12 cellular contexts compared by ENCODE assay signal in the genomic region with DNA sequence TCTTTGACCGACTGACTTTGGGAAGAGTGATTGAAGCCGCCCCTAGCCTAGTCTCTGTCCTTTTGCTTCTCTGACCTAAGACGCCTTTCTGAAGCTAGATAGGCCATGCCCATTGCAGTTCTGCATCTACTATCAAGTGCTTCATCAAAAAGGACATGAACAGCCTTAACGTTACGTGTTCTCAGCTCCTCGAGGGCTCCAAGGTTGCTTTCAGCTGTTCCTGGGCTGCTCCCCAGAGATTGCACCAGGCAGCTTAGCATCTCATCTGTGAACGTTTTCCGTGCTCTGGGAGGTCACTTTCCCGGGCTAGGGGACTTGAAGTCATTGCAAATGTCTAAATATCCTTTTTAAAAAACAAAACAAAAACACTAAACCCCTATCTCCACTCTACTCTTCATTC. TPM values are rescaled to one million over a fixed set of nuclear protein-coding genes. Genes with fewer than 3 reads are reported as not detected.
DNase-seq lines count a peak whose midpoint lies in the region; ATAC-seq and TF ChIP-seq lines count a peak whose summit lies in the region.
"Had no signal": no experiment of that assay in that cellular context is flagged by ENCODE, and none has a peak within 500 bp of the region (broad histone marks: within the 10 kb centered on the region; RNA-seq: fewer than 3 reads in every experiment).

No MANE protein-coding gene starts in this region.

- intact Hi-C loops in heart right ventricle (cut with DNase I) = no loop called here
- intact Hi-C loops in left ventricle myocardium superior (cut with micrococcal nuclease) = no loop called here
- intact Hi-C loops in transverse colon (cut with DNase I; ENCODE audit: low total_unique reads) = no loop called here
- intact Hi-C loops in mucosa of descending colon (cut with DNase I, micrococcal nuclease) = no loop called here

- H3K9me2 ChIP-seq in hepatocyte (replicated peaks; ENCODE audit: insufficient read depth) = no peaks in the 10 kb centered on the region

- H3K4me3 ChIP-seq in heart right ventricle (no peak overlapping the region), hepatocyte (no peak overlapping the region), transverse colon (no peak overlapping the region), suprapubic skin (no peak overlapping the region), mucosa of descending colon (no peak overlapping the region)

- H3K4me3 Mint-ChIP-seq in activated CD8-positive, alpha-beta T cell treated with anti-CD3 and anti-CD28 coated beads, Interleukin-2, amount 10 ng/mL, durations not matched to agents 7 days and 5 days = no peak overlapping the region
- H3K4me3 Mint-ChIP-seq: activated B cell treated with CpG ODN at 0.5 μM for 24 hours had no signal

- peak overlapping the region; percentile 72 for H3K27ac Mint-ChIP-seq in activated CD8-positive, alpha-beta T cell treated with anti-CD3 and anti-CD28 coated beads, Interleukin-2, amount 10 ng/mL, durations not matched to agents 7 days and 5 days
- H3K27ac Mint-ChIP-seq: activated B cell treated with CpG ODN at 0.5 μM for 24 hours had no signal

- no peak overlapping the region for H2AFZ ChIP-seq in hepatocyte
- H2AFZ ChIP-seq: parathyroid adenoma had no signal

- H3K4me1 ChIP-seq in heart right ventricle (peaks cover 18 to 93% (median 61%) of the 10 kb centered on the region in 9 donors), hepatocyte (ENCODE audit: insufficient read depth) (peaks cover 21% of the 10 kb centered on the region), transverse colon (peaks cover 22 to 73% (median 39%) of the 10 kb centered on the region in 4 donors), suprapubic skin (peaks cover 41% of the 10 kb centered on the region), mucosa of descending colon (ENCODE audit: low read depth) (peaks cover 24% of the 10 kb centered on the region)
- H3K4me1 ChIP-seq: parathyroid adenoma had no signal

- CTCF ChIA-PET in activated CD8-positive, alpha-beta T cell treated with anti-CD3 and anti-CD28 coated beads, Interleukin-2, amount 10 ng/mL, durations not matched to agents 7 days and 5 days (lab: Charles Lee) = interaction anchor here (0.7 to 2.8 kb wide), 8 partner anchors 11 to 101 kb away, joined by 3 to 11 read pairs (median 4); no protein-coding TSS in a partner anchor

- TF ChIP-seq CTCF in heart right ventricle (IDR thresholded peaks at IDR 0.05) (no peak), hepatocyte (IDR thresholded peaks at IDR 0.05; ENCODE audit: poor library complexity) (no peak), transverse colon (IDR thresholded peaks at IDR 0.05) (no peak), suprapubic skin (IDR thresholded peaks at IDR 0.05) (no peak), mucosa of descending colon (IDR thresholded peaks at IDR 0.05) (no peak)

- no peaks in the 10 kb centered on the region for H3K27me3 Mint-ChIP-seq in activated CD8-positive, alpha-beta T cell treated with anti-CD3 and anti-CD28 coated beads, Interleukin-2, amount 10 ng/mL, durations not matched to agents 7 days and 5 days (ENCODE audit: low read depth)

- H4K20me1 ChIP-seq in hepatocyte (ENCODE audit: insufficient read depth, poor library complexity, severe bottlenecking) = no peaks in the 10 kb centered on the region

- peaks cover 0 to 5% (median 0%) of the 10 kb centered on the region in 9 donors for H3K36me3 ChIP-seq in heart right ventricle
- H3K36me3 ChIP-seq in hepatocyte (replicated peaks; ENCODE audit: insufficient read depth, low read depth) = no peaks in the 10 kb centered on the region
- no peaks in the 10 kb centered on the region for H3K36me3 ChIP-seq in transverse colon
- no peaks in the 10 kb centered on the region for H3K36me3 ChIP-seq in suprapubic skin
- no peaks in the 10 kb centered on the region for H3K36me3 ChIP-seq in mucosa of descending colon (ENCODE audit: low read depth)

- no peak overlapping the region for H3K4me2 ChIP-seq in hepatocyte

- WGBS in heart right ventricle, 2 donors = 71% methylated on average over 9 of the region's 9 CpGs
- WGBS in hepatocyte (ENCODE audit: low lambda C conversion rate, missing lambda C conversion rate) = 90% methylated on average over 9 of the region's 9 CpGs
- WGBS in transverse colon (ENCODE audit: low coverage in 1 of 2), 2 donors = 73 to 81% methylated on average over 9 of the region's 9 CpGs
- WGBS in suprapubic skin = 81% methylated on average over 9 of the region's 9 CpGs

- TF ChIP-seq EP300 in transverse colon (IDR thresholded peaks at IDR 0.05; ENCODE audit: low read depth) = no peak
- no peak for TF ChIP-seq EP300 in suprapubic skin (IDR thresholded peaks at IDR 0.05)

- H3K27ac ChIP-seq in heart right ventricle (peak overlapping the region in 6 of 10 donors; percentile 4 to 73 (median 22)), hepatocyte (peak overlapping the region; percentile 90), transverse colon (peak overlapping the region; percentile 41 to 74 (median 58)), suprapubic skin (no peak overlapping the region)
- H3K27ac ChIP-seq: parathyroid adenoma had no signal

- H3K9me3 Mint-ChIP-seq in activated CD8-positive, alpha-beta T cell treated with anti-CD3 and anti-CD28 coated beads, Interleukin-2, amount 10 ng/mL, durations not matched to agents 7 days and 5 days (ENCODE audit: insufficient read depth) = no peaks in the 10 kb centered on the region
- H3K9me3 Mint-ChIP-seq: activated B cell treated with CpG ODN at 0.5 μM for 24 hours had no signal

- in situ Hi-C loops in transverse colon (cut with MboI; ENCODE audit: low pct_ligation_motif_present in 1 of 4, low pct_unique_long_range_greater_than_20kb in 1 of 4, low sequenced_read_pairs in 3 of 4) = no loop called here

- peaks cover 65% of the 10 kb centered on the region for H3K4me1 Mint-ChIP-seq in activated CD8-positive, alpha-beta T cell treated with anti-CD3 and anti-CD28 coated beads, Interleukin-2, amount 10 ng/mL, durations not matched to agents 7 days and 5 days (ENCODE audit: low read depth)
- H3K4me1 Mint-ChIP-seq: activated B cell treated with CpG ODN at 0.5 μM for 24 hours had no signal

- TF ChIP-seq POLR2A in transverse colon (IDR thresholded peaks at IDR 0.05) (no peak), suprapubic skin (IDR thresholded peaks at IDR 0.05) (no peak)

- peaks cover 33% of the 10 kb centered on the region for H3K79me2 ChIP-seq in hepatocyte
- H3K79me2 ChIP-seq: parathyroid adenoma had no signal

- peaks cover 3% of the 10 kb centered on the region for H3K36me3 Mint-ChIP-seq in activated CD8-positive, alpha-beta T cell treated with anti-CD3 and anti-CD28 coated beads, Interleukin-2, amount 10 ng/mL, durations not matched to agents 7 days and 5 days (ENCODE audit: low read depth)

- DNase-seq in heart right ventricle (no peak), left ventricle myocardium superior (no peak), hepatocyte (ENCODE audit: low spot score) (no peak), transverse colon (no peak), suprapubic skin (ENCODE audit: low spot score in 2 of 2) (no peak), mucosa of descending colon (no peak)
- DNase-seq in activated CD8-positive, alpha-beta T cell treated with anti-CD3 and anti-CD28 coated beads, Interleukin-2, amount 10 ng/mL, durations not matched to agents 7 days and 5 days = no peak
- DNase-seq in activated CD4-positive, CD25-positive, alpha-beta regulatory T cell treated with anti-CD3 and anti-CD28 coated beads, Interleukin-2, amount 50 U/mL, for 72 hours = no peak
- DNase-seq: activated B cell treated with CpG ODN at 0.5 μM for 24 hours, hippocampal formation, NCI-H2029 had no signal

- no peaks in the 10 kb centered on the region for H3K27me3 ChIP-seq in heart right ventricle
- no peaks in the 10 kb centered on the region for H3K27me3 ChIP-seq in hepatocyte
- H3K27me3 ChIP-seq in transverse colon = no peaks in the 10 kb centered on the region
- H3K27me3 ChIP-seq in suprapubic skin = no peaks in the 10 kb centered on the region

- ATAC-seq in heart right ventricle = peak in 1 of 8 donors; percentile 8
- no peak for ATAC-seq in left ventricle myocardium superior
- no peak for ATAC-seq in activated CD8-positive, alpha-beta T cell treated with anti-CD3 and anti-CD28 coated beads, Interleukin-2, amount 10 ng/mL, durations not matched to agents 7 days and 5 days
- ATAC-seq in mucosa of descending colon = no peak

- POLR2A ChIA-PET in activated CD8-positive, alpha-beta T cell treated with anti-CD3 and anti-CD28 coated beads, Interleukin-2, amount 10 ng/mL, durations not matched to agents 7 days and 5 days (lab: Charles Lee) = no interaction called here

- H3K9me3 ChIP-seq in heart right ventricle (no peaks in the 10 kb centered on the region), hepatocyte (ENCODE audit: low read depth) (no peaks in the 10 kb centered on the region), transverse colon (no peaks in the 10 kb centered on the region), suprapubic skin (no peaks in the 10 kb centered on the region), mucosa of descending colon (no peaks in the 10 kb centered on the region)

RNA-seq across cellular contexts. Expression of a gene that starts 13.9 kb away (rescaled TPM):
- total RNA-seq in heart right ventricle = 10 to 100 TPM; 38.1 to 95.7 (median 72.7) TPM
- polyA plus RNA-seq in heart right ventricle = 10 to 100 TPM; 32.5 to 57.9 TPM
- total RNA-seq in left ventricle myocardium superior = 57.1 TPM
- 10 to 100 TPM; 34.9 to 37.5 TPM for total RNA-seq in activated CD8-positive, alpha-beta T cell treated with anti-CD3 and anti-CD28 coated beads, Interleukin-2, amount 10 ng/mL, durations not matched to agents 7 days and 5 days
- 55.6 and 56.0 TPM in 2 replicates for total RNA-seq in hepatocyte
- polyA plus RNA-seq in hepatocyte = 36.8 and 55.8 TPM in 2 replicates
- 100 to 1,000 TPM; 309 to 483 (median 316) TPM for total RNA-seq in transverse colon
- total RNA-seq in suprapubic skin = 100 to 1,000 TPM; 117 to 232 (median 164) TPM
- 100 to 1,000 TPM; 263 to 384 (median 312) TPM for total RNA-seq in mucosa of descending colon
